ENCODE assay signal across 25 cellular contexts in the genomic region with DNA sequence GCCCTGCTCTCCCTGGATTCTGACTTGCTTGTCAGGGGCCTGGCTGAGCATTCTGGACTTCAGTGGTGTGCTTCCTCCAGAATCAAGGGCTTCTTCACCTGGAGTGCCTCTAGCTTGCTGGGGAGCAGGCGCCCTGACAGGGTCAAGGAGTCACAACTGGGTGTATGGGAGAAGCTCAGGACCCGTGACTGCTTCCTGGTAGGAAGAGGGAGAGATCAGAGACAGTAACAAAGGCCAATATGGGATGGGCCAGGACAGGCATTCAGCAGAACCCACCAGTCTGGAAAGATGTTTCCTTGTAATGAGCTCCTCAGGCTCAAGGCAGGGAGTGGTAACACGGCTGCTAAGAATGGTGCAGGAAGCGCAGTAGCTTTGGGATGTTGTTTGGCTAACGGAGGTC.
"Had no signal": no experiment of that assay in that cellular context is flagged by ENCODE, and none has a peak within 500 bp of the region (broad histone marks: within the 10 kb centered on the region; RNA-seq: fewer than 3 reads in every experiment).

No MANE protein-coding gene starts in this region.

- ATAC-seq: effector memory CD8-positive, alpha-beta T cell; esophagus mucosa; foreskin keratinocyte; gastrocnemius medialis; gastroesophageal sphincter; heart left ventricle; heart right ventricle had no signal

- H3K9me3 ChIP-seq: colonic mucosa, esophagus muscularis mucosa, esophagus squamous epithelium, gastrocnemius medialis, gastroesophageal sphincter, heart left ventricle, heart right ventricle had no signal

- H3K4me1 ChIP-seq: colonic mucosa, esophagus muscularis mucosa, gastrocnemius medialis, gastroesophageal sphincter, heart left ventricle had no signal

- H3K4me3 Mint-ChIP-seq: dendritic cell treated with granulocyte-macrophage colony-stimulating factor and Interleukin-4, amounts not matched to agents 40 ng/mL and 50 ng/mL, for 4 days; effector memory CD8-positive, alpha-beta T cell; endodermal cell had no signal

- H3K36me3 ChIP-seq: colonic mucosa, esophagus muscularis mucosa, gastrocnemius medialis, gastroesophageal sphincter, heart left ventricle, heart right ventricle had no signal

- H3K27ac Mint-ChIP-seq: dendritic cell treated with granulocyte-macrophage colony-stimulating factor and Interleukin-4, amounts not matched to agents 40 ng/mL and 50 ng/mL, for 4 days; effector memory CD8-positive, alpha-beta T cell; endodermal cell had no signal

- H3K9me3 Mint-ChIP-seq: effector memory CD8-positive, alpha-beta T cell had no signal

- DNase-seq: colonic mucosa; cortex of kidney; dermis blood vessel endothelial cell; dorsolateral prefrontal cortex; effector CD4-positive, alpha-beta T cell; effector CD8-positive, alpha-beta T cell; effector memory CD4-positive, alpha-beta T cell; effector memory CD8-positive, alpha-beta T cell; endodermal cell; erythroblast; esophagus squamous epithelium; foreskin fibroblast; foreskin keratinocyte; foreskin melanocyte; gastrocnemius medialis; glutamatergic neuron; head of caudate nucleus; heart left ventricle; heart right ventricle had no signal

- H3K27ac ChIP-seq: colonic mucosa, coronary artery, dorsolateral prefrontal cortex, epithelial cell of prostate, esophagus muscularis mucosa, esophagus squamous epithelium, foreskin keratinocyte, gastrocnemius medialis, gastroesophageal sphincter, heart left ventricle, heart right ventricle had no signal

- H3K4me3 ChIP-seq: colonic mucosa, coronary artery, dorsolateral prefrontal cortex, esophagus muscularis mucosa, esophagus squamous epithelium, gastrocnemius medialis, gastroesophageal sphincter, heart left ventricle, heart right ventricle had no signal

- H3K27me3 ChIP-seq: colonic mucosa had no signal
